Comparison of ENCODE assay signal across 8 cellular contexts in the genomic region with DNA sequence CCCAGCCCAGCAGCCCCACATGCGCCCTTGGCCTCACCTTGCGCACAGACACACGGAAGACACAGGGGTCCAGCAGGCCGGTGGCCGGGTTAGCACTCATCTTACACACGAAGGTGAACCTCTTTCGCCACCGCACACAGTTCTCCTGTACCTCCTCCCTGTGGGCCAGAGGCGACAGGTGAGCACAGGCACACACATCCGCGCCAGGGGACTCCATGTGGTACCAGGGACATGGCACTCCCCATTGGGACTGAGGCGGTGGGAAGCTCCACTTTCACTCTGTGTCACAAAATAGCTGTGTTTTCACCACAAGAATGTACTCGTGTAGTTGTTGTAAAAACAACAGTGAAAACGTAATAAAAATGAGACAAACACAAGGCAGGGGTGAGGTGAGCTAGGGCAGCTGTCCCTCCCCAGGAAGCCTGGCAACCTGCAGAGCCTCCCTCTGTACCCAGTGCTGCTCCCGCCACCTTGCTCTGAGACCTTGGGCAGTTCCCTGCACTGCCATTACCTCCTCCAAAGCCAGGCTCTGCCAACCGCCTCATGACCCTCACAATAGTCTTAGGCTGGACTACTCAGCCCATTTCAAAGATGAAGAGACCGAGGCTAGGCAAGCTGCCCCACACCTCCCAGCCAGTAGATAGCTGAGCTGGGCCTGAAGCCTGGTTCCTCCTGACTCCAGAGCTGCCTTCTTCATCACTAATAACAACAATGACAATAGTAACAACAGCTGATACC. TPM values are rescaled to one million over a fixed set of nuclear protein-coding genes. Genes with fewer than 3 reads are reported as not detected.
DNase-seq lines count a peak whose midpoint lies in the region; TF ChIP-seq lines count a peak whose summit lies in the region.
"Had no signal": no experiment of that assay in that cellular context is flagged by ENCODE, and none has a peak within 500 bp of the region (broad histone marks: within the 10 kb centered on the region; RNA-seq: fewer than 3 reads in every experiment).

No MANE protein-coding gene starts in this region.

- H3K9me3 ChIP-seq in skeletal muscle tissue (ENCODE audit: control insufficient read depth in 3 of 3, low read length in 3 of 3): no peaks in the 10 kb centered on the region
- H3K9me3 ChIP-seq: psoas muscle had no signal

- in situ Hi-C loops in GM13977 (cut with MboI; ENCODE audit: low pct_unique_long_range_greater_than_20kb, low sequenced_read_pairs, unreplicated experiment): no loop called here

- H3K36me3 ChIP-seq in skeletal muscle tissue (ENCODE audit: control insufficient read depth in 3 of 3, insufficient read depth in 3 of 3, low read length in 3 of 3): no peaks in the 10 kb centered on the region

- H3K4me3 ChIP-seq in skeletal muscle tissue (ENCODE audit: low read length in 3 of 3): no peak overlapping the region
- H3K4me3 ChIP-seq: psoas muscle had no signal

- H3K27ac ChIP-seq in angular gyrus (ENCODE audit: low read depth, low read length) (peak overlapping the region; percentile 79), skeletal muscle tissue (ENCODE audit: low read depth, low read length) (peak overlapping the region; percentile 89)

- peaks cover 29 to 52% (median 43%) of the 10 kb centered on the region in 3 donors for H3K4me1 ChIP-seq in skeletal muscle tissue (ENCODE audit: control insufficient read depth in 3 of 3, insufficient read depth in 3 of 3, low read length in 3 of 3)

- H3K9ac ChIP-seq in skeletal muscle tissue (ENCODE audit: low read depth in 1 of 3, low read length in 3 of 3): peak overlapping the region in 1 of 3 donors; percentile 45

- no peak for TF ChIP-seq CTCF in GM13977 (IDR thresholded peaks at IDR 0.05; ENCODE audit: extremely low read depth, insufficient read depth, missing control alignments)

- H3K27me3 ChIP-seq in skeletal muscle tissue (ENCODE audit: control insufficient read depth in 3 of 3, insufficient read depth in 3 of 3, low read length in 3 of 3): no peaks in the 10 kb centered on the region

- DNase-seq in NCI-H146 (lab: John Stamatoyannopoulos, UW): peak; percentile 39
- DNase-seq in NCI-H146 treated with DMSO at 0.1 percent for 48 hours (lab: John Stamatoyannopoulos, UW; ENCODE audit: unreplicated experiment): no peak
- no peak for DNase-seq in DMS114 treated with DMSO at 0.1 percent for 48 hours (lab: John Stamatoyannopoulos, UW; ENCODE audit: unreplicated experiment)
- no peak for DNase-seq in GM13977 (ENCODE audit: low spot score)
- DNase-seq: activated CD8-positive, alpha-beta memory T cell treated with anti-CD3 and anti-CD28 coated beads, Interleukin-2, amount 50 U/mL, for 4 hours; psoas muscle had no signal

RNA-seq across cellular contexts. Expression of gene DPM2, which starts 16.3 kb away (rescaled TPM):
- 7.3 TPM for total RNA-seq in skeletal muscle tissue

RNA-seq across cellular contexts. Expression of gene PIP5KL1, which starts 23.4 kb away (rescaled TPM):
- total RNA-seq in skeletal muscle tissue: not detected

RNA-seq across cellular contexts. Expression of gene EEIG1, which starts 26.9 kb away (rescaled TPM):
- 8.9 TPM for total RNA-seq in skeletal muscle tissue

RNA-seq across cellular contexts. Expression of gene ST6GALNAC4, which starts 37.1 kb away (rescaled TPM):
- total RNA-seq in skeletal muscle tissue: 23.5 TPM

RNA-seq across cellular contexts. Expression of gene ST6GALNAC6, which starts 54.5 kb away (rescaled TPM):
- total RNA-seq in skeletal muscle tissue: 33.9 TPM
